ENCODE assay signal across 8 cellular contexts in genomic region chr7:24574365-24574764, GRCh38. TPM values are rescaled to one million over a fixed set of nuclear protein-coding genes. Genes with fewer than 3 reads are reported as not detected.
A peak's percentile ranks its signal among the peaks of the same experiment; 100 is the strongest.
DNase-seq lines count a peak whose midpoint lies in the region; ATAC-seq, FAIRE-seq and TF ChIP-seq lines count a peak whose summit lies in the region.

No MANE protein-coding gene starts in this region.

- H3K27me3 ChIP-seq in heart left ventricle (peaks cover 0 to 12% (median 0%) of the 10 kb centered on the region in 9 donors), adipocyte (replicated peaks; ENCODE audit: control insufficient read depth, insufficient read depth, low read length) (no peaks in the 10 kb centered on the region), HepG2 (ENCODE audit: control insufficient read depth in 1 of 2, insufficient read depth in 2 of 2, low read length in 2 of 2) (peaks cover 0 to 24% of the 10 kb centered on the region in 2 experiments; a peak in 4 of 5 replicates), transverse colon (peaks cover 31% of the 10 kb centered on the region)

- TF ChIP-seq EP300 in HepG2 (IDR thresholded peaks at IDR 0.05; ENCODE audit: low read depth in 2 of 2, low read length in 2 of 2) (no peak), HepG2 (CRISPR knock-in tag; IDR thresholded peaks at IDR 0.05; ENCODE audit: borderline replicate concordance) (no peak), transverse colon (IDR thresholded peaks at IDR 0.05; ENCODE audit: low read depth) (no peak)

- in situ Hi-C loops in HepG2 (cut with HindIII; ENCODE audit: extremely low pct_ligation_motif_present, low pct_unique_long_range_greater_than_20kb) (no loop called here), transverse colon (cut with MboI; ENCODE audit: low pct_ligation_motif_present in 1 of 4, low pct_unique_long_range_greater_than_20kb in 1 of 4, low sequenced_read_pairs in 3 of 4) (no loop called here)

- TF ChIP-seq CTCF in heart left ventricle (IDR thresholded peaks at IDR 0.05) (no peak), HepG2 (CRISPR knock-in tag; IDR thresholded peaks at IDR 0.05) (no peak), transverse colon (IDR thresholded peaks at IDR 0.05) (no peak)

- no peaks in the 10 kb centered on the region; the same call in 1 of the 2 replicates for H4K20me1 ChIP-seq in HepG2 (ENCODE audit: insufficient read depth, low read length)

- FAIRE-seq in HepG2 (lab: Jason Lieb, UNC), result no peak

- H3K9ac ChIP-seq in adipocyte (ENCODE audit: low read length), result peak overlapping the region; percentile 82
- H3K9ac ChIP-seq in HepG2 (ENCODE audit: insufficient read depth, low read depth, low read length), result peak overlapping the region; percentile 72

- intact Hi-C loops in heart left ventricle (cut with DNase I), result loop anchor here in 3 of 10 donors (10.0 kb wide), 1 partner anchor 90 kb away; no protein-coding TSS in a partner anchor
- intact Hi-C loops in cardiac septum (cut with DNase I), result no loop called here
- intact Hi-C loops in HepG2 (cut with micrococcal nuclease; ENCODE audit: unreplicated experiment), result no loop called here
- intact Hi-C loops in transverse colon (cut with DNase I; ENCODE audit: low total_unique reads), result no loop called here

- peak overlapping the region; percentile 86 for H3K4me2 ChIP-seq in HepG2 (ENCODE audit: low read depth, low read length)

- CTCF ChIA-PET in HepG2 (lab: Yijun Ruan, JAX; ENCODE audit: low intra/inter-chr PET ratio, low total read pairs), result interaction anchor here (2.0 kb wide), 1 partner anchor 91 kb away, joined by 4 read pairs; no protein-coding TSS in a partner anchor

- H3K4me3 ChIP-seq in heart left ventricle (peak overlapping the region; percentile 52 to 90 (median 67)), adipocyte (ENCODE audit: low read length) (peak overlapping the region; percentile 90), HepG2 (replicated peaks in 1 of 3; ENCODE audit: insufficient read depth in 1 of 3, low read depth in 2 of 3, low read length in 3 of 3) (peak overlapping the region; percentile 66 to 85 (median 68)), transverse colon (peak overlapping the region; percentile 60 to 85 (median 74))

- H3K4me1 ChIP-seq in heart left ventricle, result peaks cover 0 to 20% (median 9%) of the 10 kb centered on the region in 12 donors
- peaks cover 16% of the 10 kb centered on the region for H3K4me1 ChIP-seq in adipocyte (ENCODE audit: control insufficient read depth, insufficient read depth, low read length)
- H3K4me1 ChIP-seq in HepG2 (ENCODE audit: insufficient read depth, low read length), result peaks cover 29% of the 10 kb centered on the region
- peaks cover 0 to 22% (median 7%) of the 10 kb centered on the region in 4 donors for H3K4me1 ChIP-seq in transverse colon

- no peak for TF ChIP-seq RAD21 in HepG2 (CRISPR knock-in tag; IDR thresholded peaks at IDR 0.05)

- 9 to 24% (median 14%) methylated on average over 11 of the region's 11 CpGs for WGBS in heart left ventricle, 4 donors
- 3% methylated on average over 11 of the region's 11 CpGs for WGBS in HepG2 (ENCODE audit: low lambda C conversion rate)
- WGBS in transverse colon (ENCODE audit: low coverage in 1 of 2), 2 donors, result 19 to 24% methylated on average over 9 to 11 of the region's 11 CpGs

- TSS peak; percentile 49 for BruUV-seq in HepG2 (replicated peaks; lab: Mats Ljungman, UMichigan)

- peaks cover 31% of the 10 kb centered on the region for H3K79me2 ChIP-seq in HepG2 (ENCODE audit: insufficient read depth, low read length)

- H3K36me3 ChIP-seq in heart left ventricle (no peaks in the 10 kb centered on the region), adipocyte (ENCODE audit: control insufficient read depth, insufficient read depth, low read length, severe bottlenecking) (no peaks in the 10 kb centered on the region), HepG2 (replicated peaks in 1 of 2; ENCODE audit: control insufficient read depth in 1 of 2, insufficient read depth in 2 of 2, low read length in 2 of 2) (no peaks in the 10 kb centered on the region), transverse colon (no peaks in the 10 kb centered on the region)

- TF ChIP-seq POLR2A in heart left ventricle (IDR thresholded peaks at IDR 0.05), result no peak
- TF ChIP-seq POLR2A in HepG2 (IDR thresholded peaks at IDR 0.05; ENCODE audit: insufficient read depth in 1 of 2, low read depth in 2 of 2, low read length in 2 of 2), result no peak
- TF ChIP-seq POLR2A in transverse colon (IDR thresholded peaks at IDR 0.05), result no peak

- POLR2A ChIA-PET in HepG2 (lab: Yijun Ruan, JAX), result no interaction called here

- no peak for ATAC-seq in heart left ventricle
- ATAC-seq in HepG2, result peak; percentile 3; the same call in 1 of the 3 replicates
- no peak for ATAC-seq in HG02623 (IDR thresholded peaks at IDR 0.05; ENCODE audit: unreplicated experiment)

- H3K9me3 ChIP-seq in heart left ventricle (no peaks in the 10 kb centered on the region), adipocyte (ENCODE audit: control insufficient read depth, low read length) (no peaks in the 10 kb centered on the region), HepG2 (ENCODE audit: low read length) (no peaks in the 10 kb centered on the region), transverse colon (no peaks in the 10 kb centered on the region)

- H3K27ac ChIP-seq in heart left ventricle (peak overlapping the region in 5 of 12 donors; percentile 19 to 58 (median 46)), HepG2 (ENCODE audit: extremely low read length, insufficient read depth, low read length) (peak overlapping the region; percentile 17), transverse colon (peak overlapping the region; percentile 50 to 76 (median 69))

- H2AFZ ChIP-seq in HepG2 (ENCODE audit: low read length), result no peak overlapping the region

- DNase-seq in heart left ventricle, result no peak
- DNase-seq in cardiac septum (ENCODE audit: low spot score), result no peak
- DNase-seq in adipocyte (ENCODE audit: low read depth), result peak; percentile 36
- no peak for DNase-seq in HepG2 (ENCODE audit: low spot score)
- no peak for DNase-seq in transverse colon
- no peak for DNase-seq in NCI-H1436 treated with DMSO at 0.1 percent for 48 hours (lab: John Stamatoyannopoulos, UW)
- DNase-seq in NCI-H510A treated with DMSO at 0.1 percent for 48 hours (lab: John Stamatoyannopoulos, UW), result no peak

TF ChIP-seq in HepG2, 621 proteins besides CTCF, POLR2A, EP300 and RAD21 (continues in another document):
- TF ChIP-seq ZMYM3 (CRISPR knock-in tag; IDR thresholded peaks at IDR 0.05), result no peak
- no peak for TF ChIP-seq ZBTB34 (CRISPR knock-in tag; IDR thresholded peaks at IDR 0.05)
- TF ChIP-seq SRY (CRISPR knock-in tag; IDR thresholded peaks at IDR 0.05), result no peak
- no peak for TF ChIP-seq GATAD1 (CRISPR knock-in tag; IDR thresholded peaks at IDR 0.05)

RNA-seq across cellular contexts. Expression of gene PALS2, which starts 1.1 kb away (rescaled TPM):
- total RNA-seq in heart left ventricle (10 to 100 TPM in 1 of 9 donors, 1 to 10 TPM in 8; 1.7 to 12.8 (median 5.6) TPM), cardiac septum (4.3 TPM), HepG2 (2016; rRNA removed; fragmentation: Illumina TruSeq; extraction: Trizol) (14.4 and 21.9 TPM in 2 replicates), transverse colon (1 to 10 TPM in 3 of 4 donors, under 1 TPM in 1; 0.60 to 6.4 (median 4.9) TPM)
- polyA plus RNA-seq in heart left ventricle (1 to 10 TPM in 1 of 2 donors, under 1 TPM in 1; 0.46 to 3.0 TPM), HepG2 (2011; rRNA removed) (2.0 and 3.1 TPM in 2 replicates)
- total RNA-seq in HepG2 (2016; cell fraction: cytosol; rRNA removed; fragmentation: Illumina TruSeq; extraction: Trizol; ENCODE audit: low read depth), result 254 and 408 TPM in 2 replicates
- total RNA-seq in HepG2 (2016; cell fraction: insoluble cytoplasmic fraction; rRNA removed; fragmentation: Illumina TruSeq; extraction: Trizol), result 14.7 and 21.6 TPM in 2 replicates
- total RNA-seq in HepG2 (2016; cell fraction: membrane; rRNA removed; fragmentation: Illumina TruSeq; extraction: Trizol), result 101 and 161 TPM in 2 replicates
- 10.5 and 11.6 TPM in 2 replicates for total RNA-seq in HepG2 (2016; cell fraction: nucleus; rRNA removed; fragmentation: Illumina TruSeq; extraction: Trizol)
- polyA plus RNA-seq in HepG2 (2011; cell fraction: cytosol; rRNA removed), result 1.0 and 1.7 TPM in 2 replicates
- polyA plus RNA-seq in HepG2 (2011; cell fraction: nucleus; rRNA removed), result 0.88 and 2.2 TPM in 2 replicates
- polyA plus RNA-seq in HepG2 (2012), result 5.1 and 8.6 TPM in 2 replicates
- polyA plus RNA-seq in HepG2 (2016; cell fraction: cytosol; fragmentation: Illumina TruSeq; extraction: Trizol; ENCODE audit: low read depth), result 2.7 and 2.9 TPM in 2 replicates
- polyA plus RNA-seq in HepG2 (2016; cell fraction: insoluble cytoplasmic fraction; fragmentation: Illumina TruSeq; extraction: Trizol; ENCODE audit: low read depth), result 14.0 and 14.9 TPM in 2 replicates
- polyA plus RNA-seq in HepG2 (2016; cell fraction: membrane; fragmentation: Illumina TruSeq; extraction: Trizol; ENCODE audit: low read depth), result 5.3 and 6.1 TPM in 2 replicates
- polyA plus RNA-seq in HepG2 (2016; cell fraction: nucleus; fragmentation: Illumina TruSeq; extraction: Trizol; ENCODE audit: insufficient read depth, low read depth), result 8.9 and 9.2 TPM in 2 replicates
- polyA minus RNA-seq in HepG2 (2011; rRNA and poly(A)+ RNA removed; ENCODE audit: low replicate concordance), result 2.7 and 9.0 TPM in 2 replicates
- 12.9 and 13.1 TPM in 2 replicates for polyA minus RNA-seq in HepG2 (2011; cell fraction: cytosol; rRNA and poly(A)+ RNA removed)
- polyA minus RNA-seq in HepG2 (2011; cell fraction: nucleus; rRNA and poly(A)+ RNA removed), result 11.3 and 12.9 TPM in 2 replicates
